8 cellular contexts compared by ENCODE assay signal in the genomic region with DNA sequence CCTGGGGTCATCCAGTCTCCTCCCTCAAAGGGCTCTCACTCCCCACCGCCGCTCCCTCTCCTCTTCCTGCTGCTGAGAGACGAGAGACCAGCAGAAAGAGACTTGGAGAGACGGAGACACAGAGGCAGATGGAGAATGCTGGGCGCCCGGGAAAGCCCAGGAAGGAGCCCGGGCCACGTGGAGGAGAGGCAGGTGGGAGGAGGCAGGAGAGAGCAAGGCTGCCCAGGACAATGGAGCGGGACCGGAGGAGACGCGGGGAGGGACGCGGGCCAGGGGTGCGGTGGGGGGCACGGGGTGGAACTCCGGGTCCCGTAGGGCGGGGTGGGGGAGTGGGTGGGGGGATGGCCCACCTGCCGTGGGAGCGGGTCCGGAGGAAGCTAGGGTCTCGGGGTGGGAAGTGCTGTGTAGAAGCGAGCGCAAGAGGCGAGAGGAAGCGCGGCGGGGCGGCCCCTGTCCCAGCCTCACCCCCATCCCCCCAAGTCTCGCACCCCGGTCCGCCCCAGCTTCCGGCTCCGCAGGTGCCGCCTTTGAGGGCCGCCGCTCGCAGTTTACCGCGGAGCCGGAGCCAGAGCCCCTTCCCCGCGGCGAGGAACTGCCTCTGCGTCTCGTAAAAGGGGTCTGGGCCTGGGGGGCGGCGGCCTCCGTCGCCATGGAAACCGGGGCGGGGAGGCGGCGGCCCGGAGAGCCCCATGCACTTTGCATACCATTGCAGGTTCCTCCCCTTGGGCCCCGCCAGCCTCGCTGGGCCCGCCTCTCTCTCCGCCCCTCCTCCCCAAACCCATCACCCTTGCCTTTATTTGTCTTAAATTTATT. TPM values are rescaled to one million over a fixed set of nuclear protein-coding genes. Genes with fewer than 3 reads are reported as not detected.
DNase-seq lines count a peak whose midpoint lies in the region; ATAC-seq, FAIRE-seq and TF ChIP-seq lines count a peak whose summit lies in the region.

No MANE protein-coding gene starts in this region.

- H3K27ac ChIP-seq in K562 (ENCODE audit: extremely low read depth, low read depth, low read length): peak overlapping the region; percentile 72; the same call in 2 of the 3 replicates

- TF ChIP-seq POLR2A in K562 (conservative IDR thresholded peaks at IDR 0.05): peak; percentile 54

- H3K9me3 ChIP-seq in HAP-1 (no peaks in the 10 kb centered on the region), K562 (replicated peaks; ENCODE audit: control insufficient read depth, insufficient read depth, low read depth, low read length) (no peaks in the 10 kb centered on the region)

- TF ChIP-seq RAD21 in K562 (CRISPR knock-in tag; conservative IDR thresholded peaks at IDR 0.05 in 1 of 2, IDR thresholded peaks at IDR 0.05 in 1 of 2): no peak

- DNase-seq in AG04449 (ENCODE audit: low read depth, low spot score) (no peak), HAP-1 (ENCODE audit: low spot score in 2 of 2) (peak; percentile 64 to 87), K562 (ENCODE audit: extremely low read depth in 1 of 4, low spot score in 3 of 4) (peak; percentile 85 to 96 (median 94)), kidney epithelial cell (ENCODE audit: low read depth) (no peak)
- peak; percentile 33 for DNase-seq in T-helper 2 cell treated with Interferon-gamma antibody and Interleukin-4, amounts not matched to agents 5 μg/mL and 100 μg/mL, for 36 hours (ENCODE audit: low spot score)
- DNase-seq in stimulated activated CD4-positive, alpha-beta T cell treated with anti-CD3 and anti-CD28 coated beads, TNF-alpha, amount 100 ng/mL, for 4 hours (ENCODE audit: low read depth in 3 of 3): peak; percentile 34 to 46 (median 40)

- H3K27me3 Mint-ChIP-seq in T-helper 2 cell treated with Interferon-gamma antibody and Interleukin-4, amounts not matched to agents 5 μg/mL and 100 μg/mL, for 36 hours (ENCODE audit: low read depth): peaks cover 24% of the 10 kb centered on the region

- peak; percentile 78 for FAIRE-seq in K562 (lab: Jason Lieb, UNC)

- peaks cover 29% of the 10 kb centered on the region for H3K4me1 Mint-ChIP-seq in T-helper 2 cell treated with Interferon-gamma antibody and Interleukin-4, amounts not matched to agents 5 μg/mL and 100 μg/mL, for 36 hours (ENCODE audit: low read depth)

- 6% methylated on average over 34 of the region's 60 CpGs for WGBS in K562 (ENCODE audit: insufficient coverage, low coverage, missing lambda C conversion rate)

- H3K79me2 ChIP-seq in K562 (ENCODE audit: control insufficient read depth, insufficient read depth, low read length): no peaks in the 10 kb centered on the region

- peak overlapping the region; percentile 77 for H3K4me2 ChIP-seq in K562 (ENCODE audit: insufficient read depth, low read length)

- no peaks in the 10 kb centered on the region for H3K9me1 ChIP-seq in K562 (ENCODE audit: control insufficient read depth, insufficient read depth, low read length)

- no peaks in the 10 kb centered on the region for H3K36me3 Mint-ChIP-seq in T-helper 2 cell treated with Interferon-gamma antibody and Interleukin-4, amounts not matched to agents 5 μg/mL and 100 μg/mL, for 36 hours (ENCODE audit: low read depth)

- H2AFZ ChIP-seq in K562 (ENCODE audit: low read depth, low read length): peak overlapping the region; percentile 90

- TF ChIP-seq CTCF in AG04449 (IDR thresholded peaks at IDR 0.05; ENCODE audit: insufficient read depth, low read length, missing control alignments) (no peak), K562 (IDR thresholded peaks at IDR 0.05 in 2 of 3, conservative IDR thresholded peaks at IDR 0.05 in 1 of 3; ENCODE audit: insufficient read depth in 2 of 3, low read depth in 1 of 3, low read length in 3 of 3) (no peak), kidney epithelial cell (IDR thresholded peaks at IDR 0.05; ENCODE audit: insufficient read depth, low read length, poor library complexity, severe bottlenecking) (no peak)

- H3K36me3 ChIP-seq in HAP-1 (replicated peaks): no peaks in the 10 kb centered on the region
- H3K36me3 ChIP-seq in K562 (ENCODE audit: control insufficient read depth, insufficient read depth, low read length): no peaks in the 10 kb centered on the region
- no peaks in the 10 kb centered on the region for H3K36me3 ChIP-seq in kidney epithelial cell (ENCODE audit: control insufficient read depth, insufficient read depth, low read length)

- no TSS peak for BruUV-seq in K562 (replicated peaks; lab: Mats Ljungman, UMichigan)

- POLR2A ChIA-PET in AG04449 (lab: Yijun Ruan, JAX) (interaction anchor here (0.6 kb wide), 1 partner anchor 12 kb away, joined by 3 read pairs; no protein-coding TSS in a partner anchor), K562 (lab: Yijun Ruan, JAX) (interaction anchor here (0.6 to 1.3 kb wide), 3 partner anchors 87 to 367 kb away, joined by 3 to 4 read pairs (median 3); no protein-coding TSS in a partner anchor)

- H3K9me3 Mint-ChIP-seq in T-helper 2 cell treated with Interferon-gamma antibody and Interleukin-4, amounts not matched to agents 5 μg/mL and 100 μg/mL, for 36 hours: no peaks in the 10 kb centered on the region

- H3K4me3 ChIP-seq in AG04449 (ENCODE audit: low read depth, low read length) (peak overlapping the region; percentile 43), HAP-1 (peak overlapping the region; percentile 55), K562 (peak overlapping the region; percentile 63), kidney epithelial cell (ENCODE audit: low read depth, low read length) (peak overlapping the region; percentile 54)

- TF ChIP-seq EP300 in K562 (IDR thresholded peaks at IDR 0.05; ENCODE audit: low read length): no peak

- H3K9ac ChIP-seq in K562 (ENCODE audit: insufficient read depth in 1 of 2, low read depth in 2 of 2, low read length in 2 of 2): peak overlapping the region; percentile 59 to 91; a peak in 3 of 4 replicates

- no peak overlapping the region for H3K27ac Mint-ChIP-seq in T-helper 2 cell treated with Interferon-gamma antibody and Interleukin-4, amounts not matched to agents 5 μg/mL and 100 μg/mL, for 36 hours

- ATAC-seq in K562: peak; percentile 90
- ATAC-seq in GM18520 (IDR thresholded peaks at IDR 0.05; ENCODE audit: unreplicated experiment): no peak
- ATAC-seq in GM21717 (IDR thresholded peaks at IDR 0.05; ENCODE audit: unreplicated experiment): no peak

- no peaks in the 10 kb centered on the region for H3K27me3 ChIP-seq in HAP-1 (ENCODE audit: low read depth)
- H3K27me3 ChIP-seq in K562 (ENCODE audit: control insufficient read depth in 2 of 2, insufficient read depth in 2 of 2, low read length in 2 of 2): no peaks in the 10 kb centered on the region
- H3K27me3 ChIP-seq in kidney epithelial cell (ENCODE audit: control insufficient read depth, insufficient read depth, low read length): no peaks in the 10 kb centered on the region

- in situ Hi-C loops in HAP-1 (cut with MboI; ENCODE audit: low sequenced_read_pairs) (no loop called here), K562 (cut with MboI) (no loop called here)

- CTCF ChIA-PET in AG04449 (lab: Yijun Ruan, JAX) (interaction anchor here (1.2 kb wide), 1 partner anchor 13 kb away, joined by 3 read pairs; no protein-coding TSS in a partner anchor), K562 (lab: Yijun Ruan, JAX; ENCODE audit: low intra/inter-chr PET ratio) (no interaction called here)

- H3K4me1 ChIP-seq in HAP-1 (peaks cover 11% of the 10 kb centered on the region), K562 (replicated peaks in 1 of 2; ENCODE audit: control insufficient read depth in 2 of 2, insufficient read depth in 2 of 2, low read length in 2 of 2) (peaks cover 35 to 56% of the 10 kb centered on the region in 2 experiments)

- intact Hi-C loops in K562 (cut with micrococcal nuclease): no loop called here

- H4K20me1 ChIP-seq in K562 (replicated peaks; ENCODE audit: control insufficient read depth, insufficient read depth, low read length): no peaks in the 10 kb centered on the region

- H3K4me3 Mint-ChIP-seq in T-helper 2 cell treated with Interferon-gamma antibody and Interleukin-4, amounts not matched to agents 5 μg/mL and 100 μg/mL, for 36 hours: peak overlapping the region; percentile 24

RNA-seq across cellular contexts. Expression of gene EPHA2, which starts 11.7 kb away (rescaled TPM):
- total RNA-seq in K562 (2011; cell fraction: chromatin; rRNA removed; ENCODE audit: low replicate concordance): 0.55 and 1.5 TPM in 2 replicates
- total RNA-seq in K562 (2011; cell fraction: nucleolus; rRNA removed): 0.79 and 1.2 TPM in 2 replicates
- 0.15 and 0.23 TPM in 2 replicates for total RNA-seq in K562 (2011; cell fraction: nucleoplasm; rRNA removed)
- total RNA-seq in K562 (2014; rRNA removed) (not detected in 2 replicates), K562 (2014; rRNA removed; fragmentation: Illumina TruSeq; extraction: Trizol) (0.04 and 0.06 TPM in 2 replicates), K562 (2015; rRNA removed; fragmentation: Illumina TruSeq; extraction: Trizol) (not detected in 2 replicates), K562 (2021) (0.36 and 0.40 TPM in 2 replicates), kidney epithelial cell (211 and 234 TPM in 2 replicates)
- polyA plus RNA-seq in K562 (2011; rRNA removed) (0.16 and 0.17 TPM in 2 replicates), K562 (2014; fragmentation: Illumina TruSeq; extraction: Trizol) (0.07 and 0.12 TPM in 2 replicates), K562 (2014; fragmentation: Nextera tagmentation; extraction: Ambion mirVana) (not detected), K562 (2014; rRNA removed) (0.05 TPM in 2 replicates)
- polyA plus RNA-seq in K562 (2011; cell fraction: cytosol; rRNA removed): 0.09 and 0.70 TPM in 2 replicates
- polyA plus RNA-seq in K562 (2011; cell fraction: nucleus; rRNA removed): 0.24 and 0.92 TPM in 2 replicates
- 0.07 and 0.09 TPM in 2 replicates for polyA plus RNA-seq in K562 (2012)
- polyA minus RNA-seq in K562 (2011; rRNA and poly(A)+ RNA removed): 0.15 and 0.28 TPM in 2 replicates
- 1.7 and 2.2 TPM in 2 replicates for polyA minus RNA-seq in K562 (2011; cell fraction: cytosol; rRNA and poly(A)+ RNA removed)
- polyA minus RNA-seq in K562 (2011; cell fraction: nucleus; rRNA and poly(A)+ RNA removed): 0.33 and 0.81 TPM in 2 replicates

RNA-seq across cellular contexts. Expression of gene ARHGEF19, which starts 44.9 kb away (rescaled TPM):
- total RNA-seq in K562 (2011; cell fraction: chromatin; rRNA removed; ENCODE audit: low replicate concordance): 15.4 and 51.0 TPM in 2 replicates
- 25.4 and 38.4 TPM in 2 replicates for total RNA-seq in K562 (2011; cell fraction: nucleolus; rRNA removed)
- 20.2 and 22.1 TPM in 2 replicates for total RNA-seq in K562 (2011; cell fraction: nucleoplasm; rRNA removed)
- total RNA-seq in K562 (2014; rRNA removed) (6.3 and 7.0 TPM in 2 replicates), K562 (2014; rRNA removed; fragmentation: Illumina TruSeq; extraction: Trizol) (2.7 and 4.3 TPM in 2 replicates), K562 (2015; rRNA removed; fragmentation: Illumina TruSeq; extraction: Trizol) (5.2 and 6.0 TPM in 2 replicates), K562 (2021) (11.2 and 15.1 TPM in 2 replicates), kidney epithelial cell (2.7 and 5.6 TPM in 2 replicates)
- polyA plus RNA-seq in K562 (2011; rRNA removed) (21.0 and 33.1 TPM in 2 replicates), K562 (2014; fragmentation: Illumina TruSeq; extraction: Trizol) (4.4 and 10.8 TPM in 2 replicates), K562 (2014; fragmentation: Nextera tagmentation; extraction: Ambion mirVana) (1 to 10 TPM in 1 of 2 experiments, under 1 TPM in 1; 0.73 to 1.1 TPM), K562 (2014; rRNA removed) (14.8 and 17.1 TPM in 2 replicates)
- polyA plus RNA-seq in K562 (2011; cell fraction: cytosol; rRNA removed): 31.5 and 39.3 TPM in 2 replicates
- polyA plus RNA-seq in K562 (2011; cell fraction: nucleus; rRNA removed): 84.8 and 93.8 TPM in 2 replicates
- 14.3 and 15.2 TPM in 2 replicates for polyA plus RNA-seq in K562 (2012)
- 7.3 and 9.1 TPM in 2 replicates for polyA minus RNA-seq in K562 (2011; rRNA and poly(A)+ RNA removed)
- 9.3 and 17.2 TPM in 2 replicates for polyA minus RNA-seq in K562 (2011; cell fraction: cytosol; rRNA and poly(A)+ RNA removed)
- polyA minus RNA-seq in K562 (2011; cell fraction: nucleus; rRNA and poly(A)+ RNA removed): 17.2 and 21.5 TPM in 2 replicates

Comparison
In these comparisons a context has a peak if more than half of its experiments do, and no peak if none do; other contexts are left out.
1. DNase-seq: peak in HAP-1 (2 of 2), T-helper 2 cell treated with Interferon-gamma antibody and Interleukin-4, amounts not matched to agents 5 μg/mL and 100 μg/mL, for 36 hours (single experiment), K562 (4 of 4) and stimulated activated CD4-positive, alpha-beta T cell treated with anti-CD3 and anti-CD28 coated beads, TNF-alpha, amount 100 ng/mL, for 4 hours (3 of 3); none in AG04449 (single experiment) and kidney epithelial cell (single experiment).
2. RNA of gene EPHA2, which starts 11.7 kb away (total RNA-seq): 211 to 234 TPM in kidney epithelial cell; 0.04 to 1.5 TPM in K562; every median in the first group is over 10 times any median in the second.
3. Peak in every context shown above with its lines, with median percentiles within 50 percentile points of each other: H3K4me3 ChIP-seq.